1 cellular context compared by ENCODE assay signal in the genomic region with DNA sequence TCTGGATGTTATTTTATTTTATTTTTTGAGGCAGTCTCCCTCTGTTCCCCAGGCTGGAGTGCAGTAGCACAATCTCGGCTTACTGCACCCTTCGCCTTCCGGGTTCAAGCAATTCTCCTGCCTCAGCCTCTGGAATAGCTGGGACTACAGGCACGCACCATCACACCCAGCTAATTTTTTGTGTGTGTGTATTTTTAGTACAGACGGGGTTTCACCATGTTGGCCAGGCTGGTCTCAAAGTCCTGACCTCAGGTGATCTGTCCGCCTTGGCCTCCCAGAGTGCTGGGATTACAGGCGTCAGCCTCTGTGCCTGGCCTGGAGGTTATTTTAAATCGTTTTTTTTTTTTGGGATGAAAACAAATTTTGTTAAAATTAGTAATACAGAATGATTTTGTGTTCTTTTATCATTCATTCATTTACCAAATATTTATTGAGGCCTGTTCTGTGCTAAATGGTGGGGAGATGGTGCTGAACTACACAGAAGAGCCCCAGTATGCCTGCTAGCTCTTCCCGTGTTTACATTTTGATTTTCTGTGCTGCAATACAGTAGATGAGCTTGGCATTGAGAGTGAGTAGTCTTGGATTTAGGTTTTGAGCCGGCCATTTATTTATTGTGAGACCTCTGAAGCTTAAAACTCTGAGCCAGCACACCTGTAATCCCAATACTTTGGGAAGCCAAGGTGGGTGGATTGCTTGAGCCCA.
TF ChIP-seq lines count a peak whose summit lies in the region.

No MANE protein-coding gene starts in this region.

TF ChIP-seq in liver, 16 proteins besides CTCF, POLR2A, EP300 and RAD21 (continued from another document):
- TF ChIP-seq, protein P1, sequence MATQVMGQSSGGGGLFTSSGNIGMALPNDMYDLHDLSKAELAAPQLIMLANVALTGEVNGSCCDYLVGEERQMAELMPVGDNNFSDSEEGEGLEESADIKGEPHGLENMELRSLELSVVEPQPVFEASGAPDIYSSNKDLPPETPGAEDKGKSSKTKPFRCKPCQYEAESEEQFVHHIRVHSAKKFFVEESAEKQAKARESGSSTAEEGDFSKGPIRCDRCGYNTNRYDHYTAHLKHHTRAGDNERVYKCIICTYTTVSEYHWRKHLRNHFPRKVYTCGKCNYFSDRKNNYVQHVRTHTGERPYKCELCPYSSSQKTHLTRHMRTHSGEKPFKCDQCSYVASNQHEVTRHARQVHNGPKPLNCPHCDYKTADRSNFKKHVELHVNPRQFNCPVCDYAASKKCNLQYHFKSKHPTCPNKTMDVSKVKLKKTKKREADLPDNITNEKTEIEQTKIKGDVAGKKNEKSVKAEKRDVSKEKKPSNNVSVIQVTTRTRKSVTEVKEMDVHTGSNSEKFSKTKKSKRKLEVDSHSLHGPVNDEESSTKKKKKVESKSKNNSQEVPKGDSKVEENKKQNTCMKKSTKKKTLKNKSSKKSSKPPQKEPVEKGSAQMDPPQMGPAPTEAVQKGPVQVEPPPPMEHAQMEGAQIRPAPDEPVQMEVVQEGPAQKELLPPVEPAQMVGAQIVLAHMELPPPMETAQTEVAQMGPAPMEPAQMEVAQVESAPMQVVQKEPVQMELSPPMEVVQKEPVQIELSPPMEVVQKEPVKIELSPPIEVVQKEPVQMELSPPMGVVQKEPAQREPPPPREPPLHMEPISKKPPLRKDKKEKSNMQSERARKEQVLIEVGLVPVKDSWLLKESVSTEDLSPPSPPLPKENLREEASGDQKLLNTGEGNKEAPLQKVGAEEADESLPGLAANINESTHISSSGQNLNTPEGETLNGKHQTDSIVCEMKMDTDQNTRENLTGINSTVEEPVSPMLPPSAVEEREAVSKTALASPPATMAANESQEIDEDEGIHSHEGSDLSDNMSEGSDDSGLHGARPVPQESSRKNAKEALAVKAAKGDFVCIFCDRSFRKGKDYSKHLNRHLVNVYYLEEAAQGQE (IDR thresholded peaks at IDR 0.05), result peak; percentile 33
- TF ChIP-seq, protein P2, sequence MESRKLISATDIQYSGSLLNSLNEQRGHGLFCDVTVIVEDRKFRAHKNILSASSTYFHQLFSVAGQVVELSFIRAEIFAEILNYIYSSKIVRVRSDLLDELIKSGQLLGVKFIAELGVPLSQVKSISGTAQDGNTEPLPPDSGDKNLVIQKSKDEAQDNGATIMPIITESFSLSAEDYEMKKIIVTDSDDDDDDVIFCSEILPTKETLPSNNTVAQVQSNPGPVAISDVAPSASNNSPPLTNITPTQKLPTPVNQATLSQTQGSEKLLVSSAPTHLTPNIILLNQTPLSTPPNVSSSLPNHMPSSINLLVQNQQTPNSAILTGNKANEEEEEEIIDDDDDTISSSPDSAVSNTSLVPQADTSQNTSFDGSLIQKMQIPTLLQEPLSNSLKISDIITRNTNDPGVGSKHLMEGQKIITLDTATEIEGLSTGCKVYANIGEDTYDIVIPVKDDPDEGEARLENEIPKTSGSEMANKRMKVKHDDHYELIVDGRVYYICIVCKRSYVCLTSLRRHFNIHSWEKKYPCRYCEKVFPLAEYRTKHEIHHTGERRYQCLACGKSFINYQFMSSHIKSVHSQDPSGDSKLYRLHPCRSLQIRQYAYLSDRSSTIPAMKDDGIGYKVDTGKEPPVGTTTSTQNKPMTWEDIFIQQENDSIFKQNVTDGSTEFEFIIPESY (IDR thresholded peaks at IDR 0.05), result no peak
- TF ChIP-seq FOXA1 (IDR thresholded peaks at IDR 0.05) (no peak), RXRA (IDR thresholded peaks at IDR 0.05) (peak; percentile 85 to 92), JUND (IDR thresholded peaks at IDR 0.05) (no peak), EGR1 (IDR thresholded peaks at IDR 0.05; ENCODE audit: low read depth in 2 of 2) (no peak), GABPA (IDR thresholded peaks at IDR 0.05 in 1 of 2, conservative IDR thresholded peaks at IDR 0.05 in 1 of 2) (no peak), SP1 (IDR thresholded peaks at IDR 0.05) (peak; percentile 51), YY1 (IDR thresholded peaks at IDR 0.05) (peak; percentile 60), NR2F2 (IDR thresholded peaks at IDR 0.05) (peak; percentile 9)
- TF ChIP-seq, protein P3, sequence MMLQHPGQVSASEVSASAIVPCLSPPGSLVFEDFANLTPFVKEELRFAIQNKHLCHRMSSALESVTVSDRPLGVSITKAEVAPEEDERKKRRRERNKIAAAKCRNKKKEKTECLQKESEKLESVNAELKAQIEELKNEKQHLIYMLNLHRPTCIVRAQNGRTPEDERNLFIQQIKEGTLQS (IDR thresholded peaks at IDR 0.05), result no peak
